ENCODE assay signal across 8 cellular contexts in the genomic region with DNA sequence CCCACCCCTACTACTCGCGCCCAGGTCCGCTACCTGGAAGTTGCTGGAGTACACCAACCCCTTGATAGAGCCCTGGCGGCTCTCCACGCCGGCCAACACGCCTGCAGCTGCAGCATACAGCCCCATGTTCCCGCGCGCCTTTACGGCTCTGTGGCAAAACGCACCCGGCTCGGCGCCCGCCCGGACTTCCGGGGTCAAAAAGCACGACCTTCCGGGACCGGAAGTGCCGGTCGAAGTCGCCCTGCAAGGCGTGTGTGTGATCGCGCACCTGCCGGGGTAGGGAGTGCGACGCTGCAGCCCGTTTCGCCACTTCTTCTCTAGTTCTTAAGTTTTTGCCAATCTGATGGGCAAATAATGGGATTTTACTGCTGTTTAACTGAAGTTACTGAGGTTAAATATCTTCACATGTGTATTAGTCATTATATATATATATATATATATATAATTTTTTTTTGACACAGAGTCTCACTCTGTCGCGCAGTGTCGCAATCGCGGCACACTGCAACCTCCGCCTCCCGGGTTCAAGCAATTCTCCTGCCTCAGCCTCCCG.
DNase-seq lines count a peak whose midpoint lies in the region; ATAC-seq and TF ChIP-seq lines count a peak whose summit lies in the region.

Gene NSUN5 (minus strand): TSS at position 162 of the 550 bp plus-strand sequence. CDS start 36 bp downstream, at position 126.

- DNase-seq in NCI-H748 (lab: John Stamatoyannopoulos, UW; ENCODE audit: unreplicated experiment) (peak; percentile 77), NCI-H748 treated with DMSO at 0.1 percent for 48 hours (lab: John Stamatoyannopoulos, UW) (no peak), NCI-H2171 (lab: John Stamatoyannopoulos, UW) (peak; percentile 77), cardiac fibroblast (ENCODE audit: low read depth in 2 of 2) (peak; percentile 68 to 71), islet precursor cell (peak; percentile 94)
- peak; percentile 78 to 89 (median 88) for DNase-seq in stimulated activated CD4-positive, alpha-beta T cell treated with anti-CD3 and anti-CD28 coated beads, Interleukin-12 subunit alpha, Interleukin-12 subunit beta, amount 100 ng/mL, for 48 hours (ENCODE audit: low read depth in 2 of 3, low spot score in 1 of 3)

- peak; percentile 79 for ATAC-seq in HG03045 (IDR thresholded peaks at IDR 0.05; ENCODE audit: unreplicated experiment)

- H3K4me3 ChIP-seq in WI38 (ENCODE audit: low read depth, low read length), result peak within 1 kb of the TSS; percentile 73
- peak within 1 kb of the TSS; percentile 67 to 69 for H3K4me3 ChIP-seq in cardiac fibroblast (replicated peaks in 1 of 2; ENCODE audit: low read depth in 2 of 2, low read length in 2 of 2)

- no peak for TF ChIP-seq CTCF in WI38 (IDR thresholded peaks at IDR 0.05; ENCODE audit: low read depth, low read length)
- TF ChIP-seq CTCF in cardiac fibroblast (IDR thresholded peaks at IDR 0.05; ENCODE audit: low read depth, low read length), result no peak
